In genomic region chr15:40003491-40003916, GRCh38 we compare ENCODE assay signal across 15 cellular contexts. TPM values are rescaled to one million over a fixed set of nuclear protein-coding genes. Genes with fewer than 3 reads are reported as not detected.
A peak's percentile ranks its signal among the peaks of the same experiment; 100 is the strongest.
DNase-seq lines count a peak whose midpoint lies in the region; ATAC-seq and TF ChIP-seq lines count a peak whose summit lies in the region.
"Had no signal": no experiment of that assay in that cellular context is flagged by ENCODE, and none has a peak within 500 bp of the region (broad histone marks: within the 10 kb centered on the region; RNA-seq: fewer than 3 reads in every experiment).

No MANE protein-coding gene starts in this region.

- no peaks in the 10 kb centered on the region for H3K79me2 ChIP-seq in hepatocyte

- H3K4me2 ChIP-seq in hepatocyte = no peak overlapping the region
- H3K4me2 ChIP-seq: SK-N-SH had no signal

- H3K4me3 ChIP-seq in hepatocyte (no peak overlapping the region), right cardiac atrium (ENCODE audit: low read length) (no peak overlapping the region)

- intact Hi-C loops in right cardiac atrium (cut with DNase I) = no loop called here

- H3K27ac ChIP-seq in hepatocyte (peak overlapping the region; percentile 78), right cardiac atrium (ENCODE audit: low read length) (no peak overlapping the region)
- H3K27ac ChIP-seq: C4-2B had no signal

- 50% methylated on average over 3 of the region's 3 CpGs for WGBS in hepatocyte (ENCODE audit: low lambda C conversion rate, missing lambda C conversion rate)
- WGBS in right cardiac atrium = 51% methylated on average over 3 of the region's 3 CpGs

- no peak overlapping the region for H2AFZ ChIP-seq in hepatocyte

- H3K9me3 ChIP-seq in hepatocyte (ENCODE audit: low read depth) = no peaks in the 10 kb centered on the region
- H3K9me3 ChIP-seq in right cardiac atrium (ENCODE audit: control insufficient read depth, low read length) = no peaks in the 10 kb centered on the region
- H3K9me3 ChIP-seq: SK-N-SH had no signal

- H3K4me1 ChIP-seq in hepatocyte (ENCODE audit: insufficient read depth) (peaks cover 8% of the 10 kb centered on the region), right cardiac atrium (ENCODE audit: control insufficient read depth, insufficient read depth, low read length) (no peaks in the 10 kb centered on the region)

- H3K9me2 ChIP-seq in hepatocyte (replicated peaks; ENCODE audit: insufficient read depth) = no peaks in the 10 kb centered on the region
- H3K9me2 ChIP-seq: SK-N-SH had no signal

- TF ChIP-seq CTCF in hepatocyte (IDR thresholded peaks at IDR 0.05; ENCODE audit: poor library complexity) = no peak

- H3K36me3 ChIP-seq in hepatocyte (replicated peaks; ENCODE audit: insufficient read depth, low read depth) = no peaks in the 10 kb centered on the region

- H3K27me3 ChIP-seq in hepatocyte (no peaks in the 10 kb centered on the region), right cardiac atrium (ENCODE audit: control insufficient read depth, insufficient read depth) (no peaks in the 10 kb centered on the region)

- H4K20me1 ChIP-seq in hepatocyte (ENCODE audit: insufficient read depth, poor library complexity, severe bottlenecking) = no peaks in the 10 kb centered on the region

- no peak for ATAC-seq in right cardiac atrium
- ATAC-seq: Panc1 had no signal

- DNase-seq in NCI-H146 (lab: John Stamatoyannopoulos, UW) (peak; percentile 3), NCI-H146 treated with DMSO at 0.1 percent for 48 hours (lab: John Stamatoyannopoulos, UW; ENCODE audit: unreplicated experiment) (no peak), NCI-H526 (lab: John Stamatoyannopoulos, UW) (peak; percentile 41 to 58), hepatocyte (ENCODE audit: low spot score) (no peak), right cardiac atrium (no peak), KG1 (lab: John Stamatoyannopoulos, UW) (no peak), islet precursor cell (no peak)
- DNase-seq in stimulated activated naive CD4-positive, alpha-beta T cell (lab: John Stamatoyannopoulos, UW) = no peak
- DNase-seq: DMS79 treated with DMSO at 0.1 percent for 48 hours, NCI-H1105 treated with DMSO at 0.1 percent for 48 hours, NCI-H2029 treated with DMSO at 0.1 percent for 48 hours, Right ventricle myocardium superior, SK-N-SH had no signal

RNA-seq across cellular contexts. Expression of gene SRP14, which starts 35.5 kb away (rescaled TPM):
- 219 and 274 TPM in 2 replicates for total RNA-seq in hepatocyte
- polyA plus RNA-seq in hepatocyte = 804 and 827 TPM in 2 replicates
- 100 to 1,000 TPM; 184 to 229 (median 210) TPM for total RNA-seq in right cardiac atrium
- 574 TPM for polyA plus RNA-seq in right cardiac atrium

Comparison
In these comparisons a context has a peak if more than half of its experiments do, and no peak if none do; other contexts are left out.
1. DNase-seq: peak in NCI-H146 (single experiment) and NCI-H526 (2 of 2); none in NCI-H146 treated with DMSO at 0.1 percent for 48 hours (single experiment), hepatocyte (single experiment), right cardiac atrium (0 of 3), stimulated activated naive CD4-positive, alpha-beta T cell (0 of 6), KG1 (single experiment) and islet precursor cell (single experiment).